ENCODE assay signal across 8 cellular contexts in the genomic region with DNA sequence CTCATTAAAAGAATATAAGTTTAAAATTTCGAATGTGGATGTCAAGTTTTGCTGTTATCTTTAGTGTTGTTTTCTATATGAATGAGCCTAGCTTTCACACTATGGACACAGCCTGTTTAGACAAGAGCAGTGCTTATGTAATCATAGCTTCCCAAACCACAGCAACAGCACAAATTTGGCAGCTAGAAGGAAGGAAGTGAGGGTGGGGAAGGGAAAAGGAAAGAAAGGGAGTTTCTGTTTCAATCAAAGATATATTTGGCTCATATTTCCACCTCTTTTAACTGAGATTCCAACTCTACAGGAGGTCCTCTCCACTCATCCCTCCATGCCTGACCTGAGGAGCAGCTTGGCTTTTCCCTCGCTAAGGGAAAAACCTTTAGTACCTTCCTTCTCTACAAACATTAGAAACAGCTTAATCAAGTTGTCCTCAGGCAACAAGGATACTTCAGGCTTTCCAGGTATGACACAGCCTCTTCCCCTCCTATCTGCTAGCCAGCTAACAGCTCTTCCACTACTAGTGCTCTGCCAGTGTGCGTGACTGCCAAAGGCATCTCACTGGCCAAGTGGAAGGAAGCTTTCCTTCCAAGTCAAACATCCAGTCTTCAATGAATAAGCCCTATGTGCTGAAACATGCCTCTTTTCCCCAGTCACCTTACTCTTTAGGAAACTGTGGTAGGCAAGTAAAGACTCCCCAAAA.
DNase-seq lines count a peak whose midpoint lies in the region; ATAC-seq and TF ChIP-seq lines count a peak whose summit lies in the region.

No MANE protein-coding gene starts in this region.

- peaks cover 32 to 64% (median 46%) of the 10 kb centered on the region in 4 donors for H3K4me1 Mint-ChIP-seq in CD4-positive, alpha-beta memory T cell

- peaks cover 0 to 4% (median 0%) of the 10 kb centered on the region in 8 donors for H3K9me3 Mint-ChIP-seq in CD4-positive, alpha-beta memory T cell

- ATAC-seq in HG03039 (IDR thresholded peaks at IDR 0.05; ENCODE audit: unreplicated experiment), result no peak

- peak overlapping the region; percentile 65 to 89 (median 77) for H3K4me3 Mint-ChIP-seq in CD4-positive, alpha-beta memory T cell

- no peaks in the 10 kb centered on the region for H3K27me3 ChIP-seq in CD4-positive, alpha-beta memory T cell (ENCODE audit: insufficient read depth, low read length)
- no peaks in the 10 kb centered on the region for H3K27me3 ChIP-seq in effector memory CD4-positive, alpha-beta T cell (replicated peaks; ENCODE audit: control insufficient read depth, insufficient read depth, low read length, poor library complexity, severe bottlenecking)
- no peaks in the 10 kb centered on the region for H3K27me3 ChIP-seq in neutrophil

- H3K4me3 ChIP-seq in CD4-positive, alpha-beta memory T cell (ENCODE audit: low read length in 2 of 2), result peak overlapping the region; percentile 0 to 16
- no peak overlapping the region for H3K4me3 ChIP-seq in effector memory CD4-positive, alpha-beta T cell (ENCODE audit: insufficient read depth, low read depth, low read length, poor library complexity, severe bottlenecking)
- peak overlapping the region; percentile 43 to 44 for H3K4me3 ChIP-seq in neutrophil (ENCODE audit: low read depth in 1 of 2, low read length in 1 of 2)

- H3K4me1 ChIP-seq in CD4-positive, alpha-beta memory T cell (ENCODE audit: insufficient read depth, low read length), result peaks cover 58% of the 10 kb centered on the region
- H3K4me1 ChIP-seq in effector memory CD4-positive, alpha-beta T cell (ENCODE audit: control insufficient read depth, insufficient read depth, low read length, poor library complexity, severe bottlenecking), result peaks cover 40% of the 10 kb centered on the region
- peaks cover 64 to 65% of the 10 kb centered on the region in 2 experiments for H3K4me1 ChIP-seq in neutrophil (ENCODE audit: control insufficient read depth in 1 of 2, insufficient read depth in 1 of 2, low read depth in 1 of 2, low read length in 1 of 2)

- POLR2A ChIA-PET in CD4-positive, alpha-beta memory T cell (lab: Charles Lee; ENCODE audit: partially characterized antibody), result interaction anchor here (0.8 to 13.0 kb wide), 31 partner anchors 9 to 1493 kb away, joined by 3 to 194 read pairs (median 5); partner anchors contain the start of genes PTGER4, RIMOC1 and TTC33

- DNase-seq in CD4-positive, alpha-beta memory T cell, result no peak
- peak; percentile 83 for DNase-seq in NOMO-1 treated with DMSO at 0.1 percent for 48 hours (lab: John Stamatoyannopoulos, UW; ENCODE audit: unreplicated experiment)
- no peak for DNase-seq in effector memory CD4-positive, alpha-beta T cell
- DNase-seq in middle frontal gyrus (ENCODE audit: extremely low spot score, low spot score), result no peak
- DNase-seq in NCI-H187 treated with DMSO at 0.1 percent for 48 hours (lab: John Stamatoyannopoulos, UW), result no peak
- no peak for DNase-seq in hepatic stellate cell (ENCODE audit: low spot score)

- TF ChIP-seq CTCF in neutrophil (IDR thresholded peaks at IDR 0.05), result no peak

- H3K36me3 ChIP-seq in CD4-positive, alpha-beta memory T cell (ENCODE audit: insufficient read depth, low read length), result no peaks in the 10 kb centered on the region
- no peaks in the 10 kb centered on the region for H3K36me3 ChIP-seq in effector memory CD4-positive, alpha-beta T cell (ENCODE audit: control insufficient read depth, insufficient read depth, low read length)
- H3K36me3 ChIP-seq in neutrophil, result no peaks in the 10 kb centered on the region

- peak overlapping the region; percentile 95 for H3K27ac ChIP-seq in CD4-positive, alpha-beta memory T cell (ENCODE audit: low read depth, low read length)
- H3K27ac ChIP-seq in effector memory CD4-positive, alpha-beta T cell (ENCODE audit: insufficient read depth, low read length, poor library complexity, severe bottlenecking), result peak overlapping the region; percentile 90
- H3K27ac ChIP-seq in neutrophil, result peak overlapping the region; percentile 89

- peaks cover 0 to 2% of the 10 kb centered on the region in 2 donors for H3K36me3 Mint-ChIP-seq in CD4-positive, alpha-beta memory T cell

- no peaks in the 10 kb centered on the region for H3K27me3 Mint-ChIP-seq in CD4-positive, alpha-beta memory T cell

- H3K27ac Mint-ChIP-seq in CD4-positive, alpha-beta memory T cell, result peak overlapping the region; percentile 86 to 100 (median 99)

- CTCF ChIA-PET in CD4-positive, alpha-beta memory T cell (lab: Charles Lee; ENCODE audit: partially characterized antibody), result interaction anchor here (0.7 to 11.5 kb wide), 14 partner anchors 10 to 1229 kb away, joined by 3 to 111 read pairs (median 5); no protein-coding TSS in a partner anchor

- H3K9me3 ChIP-seq in CD4-positive, alpha-beta memory T cell (ENCODE audit: control insufficient read depth in 1 of 2, low read length in 2 of 2), result no peaks in the 10 kb centered on the region
- H3K9me3 ChIP-seq in effector memory CD4-positive, alpha-beta T cell (ENCODE audit: control insufficient read depth, low read length), result no peaks in the 10 kb centered on the region
- no peaks in the 10 kb centered on the region for H3K9me3 ChIP-seq in neutrophil

- intact Hi-C loops in CD4-positive, alpha-beta memory T cell (cut with micrococcal nuclease), result loop anchor here (1.0 kb wide), 6 partner anchors 21 to 344 kb away; partner anchors contain the start of genes PTGER4 and TTC33
